In the genomic region with DNA sequence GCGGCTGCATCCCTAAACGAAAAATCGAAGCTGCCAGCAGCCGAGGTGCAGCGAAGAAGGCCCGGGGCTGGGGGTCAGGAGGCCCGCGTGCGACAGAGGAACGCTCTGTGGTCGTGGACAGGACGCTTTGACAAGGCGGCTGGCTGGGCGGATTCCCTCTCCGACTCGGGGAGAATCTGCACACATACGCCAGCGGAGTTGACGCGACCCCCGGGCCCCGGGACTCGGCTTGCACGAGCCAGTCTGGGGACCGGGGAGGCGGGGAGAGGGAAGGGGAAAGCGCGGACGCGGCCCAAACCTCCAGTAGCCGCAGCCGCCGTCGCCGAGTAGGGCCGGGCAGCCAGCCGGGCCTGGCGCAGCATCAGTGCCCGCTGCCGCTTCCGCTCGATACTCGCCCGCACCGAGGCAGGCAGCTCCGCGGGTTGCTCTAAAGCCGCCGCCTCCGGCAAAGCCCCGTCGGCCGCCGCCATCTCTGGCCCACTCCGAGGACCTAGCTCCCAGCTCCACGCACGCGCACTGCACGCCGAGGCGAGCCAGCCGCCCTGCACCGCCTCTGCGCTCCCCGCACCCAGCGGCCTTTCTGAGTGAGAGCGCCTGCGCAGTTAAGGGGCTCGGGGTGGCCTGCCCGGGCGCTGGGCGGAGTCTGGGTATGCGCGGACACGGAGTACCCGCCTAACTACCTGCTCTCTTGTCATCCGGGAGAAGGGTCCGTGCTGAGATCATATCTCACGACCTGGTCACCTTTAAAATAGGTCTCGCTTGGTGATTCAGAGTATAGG, we compare ENCODE assay signal across 1 cellular context.
TF ChIP-seq lines count a peak whose summit lies in the region.

Gene XPA (minus strand): TSS at position 518 of the 779 bp plus-strand sequence. CDS start 48 bp downstream, at position 470.

TF ChIP-seq in HEK293, 187 proteins besides CTCF, POLR2A, EP300 and RAD21 (continued from another document and continues in another):
- TF ChIP-seq, protein P1, sequence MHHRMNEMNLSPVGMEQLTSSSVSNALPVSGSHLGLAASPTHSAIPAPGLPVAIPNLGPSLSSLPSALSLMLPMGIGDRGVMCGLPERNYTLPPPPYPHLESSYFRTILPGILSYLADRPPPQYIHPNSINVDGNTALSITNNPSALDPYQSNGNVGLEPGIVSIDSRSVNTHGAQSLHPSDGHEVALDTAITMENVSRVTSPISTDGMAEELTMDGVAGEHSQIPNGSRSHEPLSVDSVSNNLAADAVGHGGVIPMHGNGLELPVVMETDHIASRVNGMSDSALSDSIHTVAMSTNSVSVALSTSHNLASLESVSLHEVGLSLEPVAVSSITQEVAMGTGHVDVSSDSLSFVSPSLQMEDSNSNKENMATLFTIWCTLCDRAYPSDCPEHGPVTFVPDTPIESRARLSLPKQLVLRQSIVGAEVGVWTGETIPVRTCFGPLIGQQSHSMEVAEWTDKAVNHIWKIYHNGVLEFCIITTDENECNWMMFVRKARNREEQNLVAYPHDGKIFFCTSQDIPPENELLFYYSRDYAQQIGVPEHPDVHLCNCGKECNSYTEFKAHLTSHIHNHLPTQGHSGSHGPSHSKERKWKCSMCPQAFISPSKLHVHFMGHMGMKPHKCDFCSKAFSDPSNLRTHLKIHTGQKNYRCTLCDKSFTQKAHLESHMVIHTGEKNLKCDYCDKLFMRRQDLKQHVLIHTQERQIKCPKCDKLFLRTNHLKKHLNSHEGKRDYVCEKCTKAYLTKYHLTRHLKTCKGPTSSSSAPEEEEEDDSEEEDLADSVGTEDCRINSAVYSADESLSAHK (tag by site-specific recombination; IDR thresholded peaks at IDR 0.05): no peak
- TF ChIP-seq ZNF221 (tag by site-specific recombination; IDR thresholded peaks at IDR 0.05; ENCODE audit: borderline replicate concordance) (no peak), ZNF776 (tag by site-specific recombination; IDR thresholded peaks at IDR 0.05; ENCODE audit: borderline replicate concordance) (no peak), ZNF707 (tag by site-specific recombination; IDR thresholded peaks at IDR 0.05) (no peak), AEBP2 (tag by site-specific recombination; IDR thresholded peaks at IDR 0.05; ENCODE audit: borderline replicate concordance) (no peak), ZNF473 (tag by site-specific recombination; IDR thresholded peaks at IDR 0.05) (no peak), ZSCAN16 (tag by site-specific recombination; IDR thresholded peaks at IDR 0.05) (no peak), ZNF544 (tag by site-specific recombination; IDR thresholded peaks at IDR 0.05) (no peak), ZNF311 (tag by site-specific recombination; IDR thresholded peaks at IDR 0.05; ENCODE audit: borderline replicate concordance) (no peak), ZNF2 (tag by site-specific recombination; IDR thresholded peaks at IDR 0.05) (no peak; the same call in 1 of the 2 replicates), ZNF292 (tag by site-specific recombination; IDR thresholded peaks at IDR 0.05; ENCODE audit: borderline replicate concordance, low read depth) (no peak), GLIS2 (tag by site-specific recombination; IDR thresholded peaks at IDR 0.05) (no peak), ZNF660 (tag by site-specific recombination; IDR thresholded peaks at IDR 0.05) (no peak; the same call in 1 of the 2 replicates), ZNF211 (tag by site-specific recombination; IDR thresholded peaks at IDR 0.05; ENCODE audit: low read depth) (no peak), REST (tag by site-specific recombination; IDR thresholded peaks at IDR 0.05) (peak; percentile 21; the same call in 1 of the 2 replicates), ZBTB21 (tag by site-specific recombination; IDR thresholded peaks at IDR 0.05) (no peak), OVOL3 (tag by site-specific recombination; IDR thresholded peaks at IDR 0.05) (no peak), HIC1 (tag by site-specific recombination; IDR thresholded peaks at IDR 0.05) (no peak; the same call in 1 of the 2 replicates), GLI2 (tag by site-specific recombination; IDR thresholded peaks at IDR 0.05; ENCODE audit: borderline replicate concordance, low read depth) (no peak), ZBTB49 (tag by site-specific recombination; IDR thresholded peaks at IDR 0.05; ENCODE audit: low read depth) (no peak), ZBTB8A (tag by site-specific recombination; IDR thresholded peaks at IDR 0.05) (no peak), ZNF514 (tag by site-specific recombination; IDR thresholded peaks at IDR 0.05) (no peak), FEZF1 (tag by site-specific recombination; IDR thresholded peaks at IDR 0.05) (no peak), ZNF610 (tag by site-specific recombination; IDR thresholded peaks at IDR 0.05; ENCODE audit: borderline replicate concordance) (0 out of 2 replicates have a peak, but pooled peaks have one; percentile 29), ZNF701 (tag by site-specific recombination; IDR thresholded peaks at IDR 0.05) (no peak), SP7 (tag by site-specific recombination; IDR thresholded peaks at IDR 0.05) (0 out of 2 replicates have a peak, but pooled peaks have one; percentile 54), ZNF785 (tag by site-specific recombination; IDR thresholded peaks at IDR 0.05) (no peak), GFI1B (tag by site-specific recombination; IDR thresholded peaks at IDR 0.05) (no peak), ZNF132 (tag by site-specific recombination; IDR thresholded peaks at IDR 0.05; ENCODE audit: borderline replicate concordance) (no peak), ZNF830 (tag by site-specific recombination; IDR thresholded peaks at IDR 0.05; ENCODE audit: low read depth) (no peak), ZNF146 (tag by site-specific recombination; IDR thresholded peaks at IDR 0.05) (no peak), ZFP3 (tag by site-specific recombination; IDR thresholded peaks at IDR 0.05; ENCODE audit: low read depth) (no peak), ZNF792 (tag by site-specific recombination; IDR thresholded peaks at IDR 0.05) (no peak), SP3 (tag by site-specific recombination; IDR thresholded peaks at IDR 0.05) (no peak), ZNF302 (tag by site-specific recombination; IDR thresholded peaks at IDR 0.05; ENCODE audit: low read depth) (no peak), ZNF621 (tag by site-specific recombination; IDR thresholded peaks at IDR 0.05) (no peak), SCRT2 (tag by site-specific recombination; IDR thresholded peaks at IDR 0.05) (no peak), ZNF571 (tag by site-specific recombination; IDR thresholded peaks at IDR 0.05) (no peak), SP2 (tag by site-specific recombination; IDR thresholded peaks at IDR 0.05) (peak; percentile 65)
- TF ChIP-seq, protein P2, sequence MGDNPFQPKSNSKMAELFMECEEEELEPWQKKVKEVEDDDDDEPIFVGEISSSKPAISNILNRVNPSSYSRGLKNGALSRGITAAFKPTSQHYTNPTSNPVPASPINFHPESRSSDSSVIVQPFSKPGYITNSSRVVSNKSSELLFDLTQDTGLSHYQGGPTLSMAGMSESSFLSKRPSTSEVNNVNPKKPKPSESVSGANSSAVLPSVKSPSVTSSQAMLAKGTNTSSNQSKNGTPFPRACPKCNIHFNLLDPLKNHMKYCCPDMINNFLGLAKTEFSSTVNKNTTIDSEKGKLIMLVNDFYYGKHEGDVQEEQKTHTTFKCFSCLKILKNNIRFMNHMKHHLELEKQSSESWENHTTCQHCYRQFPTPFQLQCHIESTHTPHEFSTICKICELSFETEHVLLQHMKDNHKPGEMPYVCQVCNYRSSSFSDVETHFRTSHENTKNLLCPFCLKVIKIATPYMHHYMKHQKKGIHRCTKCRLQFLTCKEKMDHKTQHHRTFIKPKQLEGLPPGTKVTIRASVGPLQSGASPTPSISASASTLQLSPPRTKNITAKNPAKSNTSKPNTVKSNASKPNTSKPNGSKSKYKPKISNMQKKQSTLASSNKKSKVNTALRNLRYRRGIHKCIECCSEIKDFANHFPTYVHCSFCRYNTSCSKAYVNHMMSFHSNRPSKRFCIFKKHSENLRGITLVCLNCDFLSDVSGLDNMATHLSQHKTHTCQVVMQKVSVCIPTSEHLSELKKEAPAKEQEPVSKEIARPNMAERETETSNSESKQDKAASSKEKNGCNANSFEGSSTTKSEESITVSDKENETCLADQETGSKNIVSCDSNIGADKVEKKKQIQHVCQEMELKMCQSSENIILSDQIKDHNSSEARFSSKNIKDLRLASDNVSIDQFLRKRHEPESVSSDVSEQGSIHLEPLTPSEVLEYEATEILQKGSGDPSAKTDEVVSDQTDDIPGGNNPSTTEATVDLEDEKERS (tag by site-specific recombination; IDR thresholded peaks at IDR 0.05): no peak
- TF ChIP-seq, protein P3, sequence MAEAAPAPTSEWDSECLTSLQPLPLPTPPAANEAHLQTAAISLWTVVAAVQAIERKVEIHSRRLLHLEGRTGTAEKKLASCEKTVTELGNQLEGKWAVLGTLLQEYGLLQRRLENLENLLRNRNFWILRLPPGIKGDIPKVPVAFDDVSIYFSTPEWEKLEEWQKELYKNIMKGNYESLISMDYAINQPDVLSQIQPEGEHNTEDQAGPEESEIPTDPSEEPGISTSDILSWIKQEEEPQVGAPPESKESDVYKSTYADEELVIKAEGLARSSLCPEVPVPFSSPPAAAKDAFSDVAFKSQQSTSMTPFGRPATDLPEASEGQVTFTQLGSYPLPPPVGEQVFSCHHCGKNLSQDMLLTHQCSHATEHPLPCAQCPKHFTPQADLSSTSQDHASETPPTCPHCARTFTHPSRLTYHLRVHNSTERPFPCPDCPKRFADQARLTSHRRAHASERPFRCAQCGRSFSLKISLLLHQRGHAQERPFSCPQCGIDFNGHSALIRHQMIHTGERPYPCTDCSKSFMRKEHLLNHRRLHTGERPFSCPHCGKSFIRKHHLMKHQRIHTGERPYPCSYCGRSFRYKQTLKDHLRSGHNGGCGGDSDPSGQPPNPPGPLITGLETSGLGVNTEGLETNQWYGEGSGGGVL (tag by site-specific recombination; IDR thresholded peaks at IDR 0.05): no peak
